ENCODE assay signal across 28 cellular contexts in genomic region chrX:134746379-134746723, GRCh38.
"Had no signal": no experiment of that assay in that cellular context is flagged by ENCODE, and none has a peak within 500 bp of the region (broad histone marks: within the 10 kb centered on the region; RNA-seq: fewer than 3 reads in every experiment).

No MANE protein-coding gene starts in this region.

- DNase-seq: activated CD4-positive, alpha-beta T cell treated with anti-CD3 and anti-CD28 coated beads for 4 hours; activated CD4-positive, alpha-beta T cell treated with anti-CD3 and anti-CD28 coated beads, Interleukin-2, amount 50 U/mL, for 4 hours; activated naive CD4-positive, alpha-beta T cell; activated T-cell treated with anti-CD3 and anti-CD28 coated beads for 4 hours; activated T-cell treated with anti-CD3 and anti-CD28 coated beads, Interleukin-2, amount 50 U/mL, for 72 hours; cerebellar nuclear complex; colonic mucosa; effector memory CD8-positive, alpha-beta T cell; foreskin keratinocyte; heart right ventricle; kidney glomerular epithelial cell; mesenchymal stem cell; naive thymus-derived CD8-positive, alpha-beta T cell; stimulated activated CD4-positive, alpha-beta T cell treated with anti-CD3 and anti-CD28 coated beads, Interleukin-1b, Interleukin-23, amount 100 ng/mL, for 48 hours; stimulated activated CD4-positive, alpha-beta T cell treated with anti-CD3 and anti-CD28 coated beads, Interleukin-4, amount 100 ng/mL, for 4 hours; stimulated activated CD8-positive, alpha-beta memory T cell treated with anti-CD3 and anti-CD28 coated beads, Interleukin-4, amount 100 ng/mL, for 48 hours; thyroid gland; upper lobe of right lung had no signal

- H3K36me3 Mint-ChIP-seq: activated naive CD8-positive, alpha-beta T cell; brain; naive thymus-derived CD8-positive, alpha-beta T cell; neural progenitor cell; stimulated activated memory B cell treated with anti-CD40 and anti-IgM and Interleukin-4, amounts not matched to agents 10 μg/mL and 1 μg/mL and 100 μg/mL, for 72 hours had no signal

- H3K4me3 ChIP-seq: cardiac muscle cell, colonic mucosa, heart right ventricle, lower lobe of right lung, neural progenitor cell, right atrium auricular region, smooth muscle cell, stomach, thyroid gland, upper lobe of right lung had no signal

- ATAC-seq: activated T-cell treated with anti-CD3 and anti-CD28 coated beads, Interleukin-2, amount 50 U/mL, for 72 hours; effector memory CD8-positive, alpha-beta T cell; foreskin keratinocyte; heart right ventricle; left lobe of liver; lower lobe of right lung; naive thymus-derived CD8-positive, alpha-beta T cell; stimulated activated memory B cell treated with anti-CD40 and anti-IgM and Interleukin-4, amounts not matched to agents 10 μg/mL and 1 μg/mL and 100 μg/mL, for 72 hours; upper lobe of right lung had no signal

- H3K9me3 Mint-ChIP-seq: activated T-cell treated with anti-CD3 and anti-CD28 coated beads, Interleukin-2, amount 50 U/mL, for 72 hours; effector memory CD8-positive, alpha-beta T cell; naive thymus-derived CD8-positive, alpha-beta T cell; neural progenitor cell; stimulated activated memory B cell treated with anti-CD40 and anti-IgM and Interleukin-4, amounts not matched to agents 10 μg/mL and 1 μg/mL and 100 μg/mL, for 72 hours had no signal

- H3K4me3 Mint-ChIP-seq: activated naive CD8-positive, alpha-beta T cell; activated T-cell treated with anti-CD3 and anti-CD28 coated beads, Interleukin-2, amount 50 U/mL, for 72 hours; brain; effector memory CD8-positive, alpha-beta T cell; naive thymus-derived CD8-positive, alpha-beta T cell; neural progenitor cell; stimulated activated memory B cell treated with anti-CD40 and anti-IgM and Interleukin-4, amounts not matched to agents 10 μg/mL and 1 μg/mL and 100 μg/mL, for 72 hours had no signal

- H3K27me3 Mint-ChIP-seq: brain; stimulated activated memory B cell treated with anti-CD40 and anti-IgM and Interleukin-4, amounts not matched to agents 10 μg/mL and 1 μg/mL and 100 μg/mL, for 72 hours had no signal

- H3K27ac Mint-ChIP-seq: activated naive CD8-positive, alpha-beta T cell; activated T-cell treated with anti-CD3 and anti-CD28 coated beads, Interleukin-2, amount 50 U/mL, for 72 hours; effector memory CD8-positive, alpha-beta T cell; naive thymus-derived CD8-positive, alpha-beta T cell; neural progenitor cell; stimulated activated memory B cell treated with anti-CD40 and anti-IgM and Interleukin-4, amounts not matched to agents 10 μg/mL and 1 μg/mL and 100 μg/mL, for 72 hours had no signal
